In genomic region chr6:44782198-44782597, GRCh38 we compare ENCODE assay signal across 1 cellular context.
TF ChIP-seq lines count a peak whose summit lies in the region.

No MANE protein-coding gene starts in this region.

TF ChIP-seq in SK-N-SH, 30 proteins besides CTCF, POLR2A, EP300 and RAD21 (continued from another document):
- no peak for TF ChIP-seq USF2 (IDR thresholded peaks at IDR 0.05; ENCODE audit: borderline replicate concordance, low read depth, low read length)
- no peak for TF ChIP-seq ZBTB33 (IDR thresholded peaks at IDR 0.05; ENCODE audit: borderline replicate concordance, low read depth)
- no peak for TF ChIP-seq TEAD4 (IDR thresholded peaks at IDR 0.05; ENCODE audit: borderline replicate concordance, insufficient read depth)
- TF ChIP-seq FOXJ3 (CRISPR knock-in tag; IDR thresholded peaks at IDR 0.05), result no peak
- no peak for TF ChIP-seq USF1 (IDR thresholded peaks at IDR 0.05; ENCODE audit: borderline replicate concordance, low read depth)
- no peak for TF ChIP-seq YY1 (IDR thresholded peaks at IDR 0.05; ENCODE audit: low read depth)
- TF ChIP-seq MAX (IDR thresholded peaks at IDR 0.05; ENCODE audit: low read depth), result no peak
TF ChIP-seq in SK-N-SH: peak in this region for 0.
